32 cellular contexts compared by ENCODE assay signal in the genomic region with DNA sequence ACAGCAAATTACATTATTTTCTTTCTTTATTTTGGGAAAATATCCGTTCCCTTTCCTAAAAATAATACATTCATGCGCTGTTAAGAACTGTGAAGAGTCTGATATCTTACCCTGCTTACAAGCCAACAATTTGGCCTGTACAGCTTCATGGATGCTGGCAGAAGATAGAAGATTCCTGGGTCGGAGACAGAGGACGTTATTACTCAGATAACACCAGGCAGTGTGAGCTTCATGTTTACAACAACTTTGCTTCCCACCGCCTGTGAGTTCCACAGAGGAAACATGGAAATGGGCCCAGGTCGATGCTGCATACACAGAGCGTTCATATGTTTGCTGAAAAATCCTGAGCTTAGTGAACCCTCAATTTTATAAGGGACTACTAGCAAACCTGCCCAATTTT.
"Had no signal": no experiment of that assay in that cellular context is flagged by ENCODE, and none has a peak within 500 bp of the region (broad histone marks: within the 10 kb centered on the region; RNA-seq: fewer than 3 reads in every experiment).

No MANE protein-coding gene starts in this region.

- H3K27me3 ChIP-seq: adrenal gland, body of pancreas, esophagus muscularis mucosa, foreskin keratinocyte, gastroesophageal sphincter had no signal

- H3K9me3 ChIP-seq: adrenal gland, body of pancreas, esophagus muscularis mucosa, gastroesophageal sphincter had no signal

- ATAC-seq: activated CD4-positive, CD25-positive, alpha-beta regulatory T cell treated with anti-CD3 and anti-CD28 coated beads, Interleukin-2, amount 50 U/mL, for 24 hours; activated CD8-positive, alpha-beta memory T cell treated with anti-CD3 and anti-CD28 coated beads, Interleukin-2, amount 10 ng/mL, durations not matched to agents 7 days and 5 days; activated CD8-positive, alpha-beta T cell treated with anti-CD3 and anti-CD28 coated beads, Interleukin-2, amount 10 ng/mL, durations not matched to agents 7 days and 5 days; activated naive CD8-positive, alpha-beta T cell treated with anti-CD3 and anti-CD28 coated beads, Interleukin-2, amount 50 U/mL, for 24 hours; body of pancreas; effector memory CD8-positive, alpha-beta T cell; foreskin keratinocyte; gastroesophageal sphincter; T-cell had no signal

- H3K4me1 ChIP-seq: adrenal gland, body of pancreas, esophagus muscularis mucosa, foreskin keratinocyte, gastroesophageal sphincter had no signal

- H3K4me3 ChIP-seq: adrenal gland, body of pancreas, esophagus muscularis mucosa, gastroesophageal sphincter had no signal

- DNase-seq: activated B cell treated with CpG ODN at 0.5 μM for 24 hours; activated CD4-positive, alpha-beta T cell treated with anti-CD3 and anti-CD28 coated beads for 48 hours; activated CD4-positive, alpha-beta T cell treated with anti-CD3 and anti-CD28 coated beads, Interleukin-2, amount 50 U/mL, for 1 hour; activated CD4-positive, alpha-beta T cell treated with anti-CD3 and anti-CD28 coated beads, Interleukin-2, amount 50 U/mL, for 48 hours; activated CD8-positive, alpha-beta memory T cell treated with anti-CD3 and anti-CD28 coated beads, Interleukin-2, amount 10 ng/mL, durations not matched to agents 7 days and 5 days; activated CD8-positive, alpha-beta memory T cell treated with anti-CD3 and anti-CD28 coated beads, Interleukin-2, amount 50 U/mL, for 4 hours; activated CD8-positive, alpha-beta T cell treated with anti-CD3 and anti-CD28 coated beads, Interleukin-2, amount 10 ng/mL, durations not matched to agents 7 days and 5 days; activated effector memory CD4-positive, alpha-beta T cell treated with anti-CD3 and anti-CD28 coated beads, Interleukin-2, amount 50 U/mL, for 16 hours; activated naive CD4-positive, alpha-beta T cell treated with anti-CD3 and anti-CD28 coated beads for 36 hours; activated naive CD8-positive, alpha-beta T cell treated with anti-CD3 and anti-CD28 coated beads for 36 hours; activated naive CD8-positive, alpha-beta T cell treated with anti-CD3 and anti-CD28 coated beads, Interleukin-2, amount 50 U/mL, for 24 hours; activated T-cell treated with anti-CD3 and anti-CD28 coated beads, Interleukin-2, amount 50 U/mL, for 1 hour; activated T-cell treated with anti-CD3 and anti-CD28 coated beads, Interleukin-2, amount 50 U/mL, for 48 hours; adrenal gland; amygdala; aorta; body of pancreas; caudate nucleus; cortex of kidney; dermis blood vessel endothelial cell; effector CD4-positive, alpha-beta T cell; effector memory CD8-positive, alpha-beta T cell; erythroblast; foreskin keratinocyte; SW 1271; T-cell; T1000; WERI-Rb-1 had no signal

- H3K27ac ChIP-seq: adrenal gland, body of pancreas, esophagus muscularis mucosa, foreskin keratinocyte, gastroesophageal sphincter, WERI-Rb-1 had no signal

- H3K36me3 ChIP-seq: adrenal gland, esophagus muscularis mucosa, gastroesophageal sphincter, WERI-Rb-1 had no signal

- FAIRE-seq: colon had no signal
